In genomic region chr11:75786101-75786736, GRCh38 we compare ENCODE assay signal across 13 cellular contexts. TPM values are rescaled to one million over a fixed set of nuclear protein-coding genes. Genes with fewer than 3 reads are reported as not detected.
A peak's percentile ranks its signal among the peaks of the same experiment; 100 is the strongest.
DNase-seq lines count a peak whose midpoint lies in the region; ATAC-seq and TF ChIP-seq lines count a peak whose summit lies in the region.
"Had no signal": no experiment of that assay in that cellular context is flagged by ENCODE, and none has a peak within 500 bp of the region (broad histone marks: within the 10 kb centered on the region; RNA-seq: fewer than 3 reads in every experiment).

No MANE protein-coding gene starts in this region.

- no peaks in the 10 kb centered on the region for H3K4me1 ChIP-seq in colonic mucosa
- peaks cover 0 to 16% (median 7%) of the 10 kb centered on the region in 4 donors for H3K4me1 ChIP-seq in stomach

- H3K9me3 ChIP-seq in colonic mucosa (no peaks in the 10 kb centered on the region), stomach (no peaks in the 10 kb centered on the region)

- no peak for TF ChIP-seq EP300 in stomach (IDR thresholded peaks at IDR 0.05)

- no peaks in the 10 kb centered on the region for H3K36me3 ChIP-seq in colonic mucosa
- no peaks in the 10 kb centered on the region for H3K36me3 ChIP-seq in stomach
- no peaks in the 10 kb centered on the region for H3K36me3 ChIP-seq in H7 (replicated peaks; ENCODE audit: control insufficient read depth, insufficient read depth, low read length)

- 36 to 72% (median 50%) methylated on average over 7 to 8 of the region's 8 CpGs for WGBS in stomach, 5 donors

- H3K27ac ChIP-seq in colonic mucosa (no peak overlapping the region), stomach (no peak overlapping the region)
- H3K27ac ChIP-seq: C4-2B had no signal

- TF ChIP-seq CTCF in colonic mucosa (IDR thresholded peaks at IDR 0.05), result no peak
- TF ChIP-seq CTCF in stomach (IDR thresholded peaks at IDR 0.05), result no peak

- H3K9ac ChIP-seq in colonic mucosa (ENCODE audit: low read depth in 2 of 2, low read length in 2 of 2), result no peak overlapping the region

- intact Hi-C loops in colonic mucosa (cut with DNase I) (loop anchor here (10.0 kb wide), 1 partner anchor 51 kb away; no protein-coding TSS in a partner anchor), stomach (cut with DNase I; ENCODE audit: low total_unique reads) (no loop called here)

- H3K4me3 ChIP-seq in colonic mucosa (no peak overlapping the region), stomach (no peak overlapping the region), H7 (ENCODE audit: insufficient read depth, low read depth, low read length) (no peak overlapping the region)

- ATAC-seq in HG02763 (IDR thresholded peaks at IDR 0.05; ENCODE audit: unreplicated experiment), result peak; percentile 55

- TF ChIP-seq POLR2A in GM18951 (IDR thresholded peaks at IDR 0.05; ENCODE audit: extremely low read depth, insufficient read depth, insufficient read length), result peak; percentile 21
- no peak for TF ChIP-seq POLR2A in stomach (IDR thresholded peaks at IDR 0.05)

- H3K27me3 ChIP-seq in colonic mucosa, result no peaks in the 10 kb centered on the region
- no peaks in the 10 kb centered on the region for H3K27me3 ChIP-seq in stomach
- no peaks in the 10 kb centered on the region for H3K27me3 ChIP-seq in H7 (ENCODE audit: control insufficient read depth, insufficient read depth, low read length)

- DNase-seq in colonic mucosa (peak; percentile 79), stomach (peak; percentile 72), H7 (no peak), NCI-H2171 treated with DMSO at 0.1 percent for 48 hours (lab: John Stamatoyannopoulos, UW) (no peak)
- DNase-seq in stimulated activated CD4-positive, alpha-beta T cell treated with anti-CD3 and anti-CD28 coated beads, Interleukin-4, amount 100 ng/mL, for 4 hours, result no peak
- no peak for DNase-seq in activated CD8-positive, alpha-beta memory T cell treated with anti-CD3 and anti-CD28 coated beads, Interleukin-2, amount 50 U/mL, for 48 hours
- DNase-seq: activated CD4-positive, CD25-positive, alpha-beta regulatory T cell treated with anti-CD3 and anti-CD28 coated beads, Interleukin-2, amount 50 U/mL, for 72 hours; activated T-cell treated with anti-CD3 and anti-CD28 coated beads, Interleukin-2, amount 50 U/mL, for 24 hours; anterior cingulate cortex; dermis blood vessel endothelial cell had no signal

- in situ Hi-C loops in GM18951 (cut with MboI; ENCODE audit: low sequenced_read_pairs, unreplicated experiment), result no loop called here

RNA-seq across cellular contexts. Expression of gene DGAT2, which starts 17.6 kb away (rescaled TPM):
- total RNA-seq in colonic mucosa, result 1 to 10 TPM; 3.0 to 5.9 TPM
- total RNA-seq in stomach, result 10 to 100 TPM in 1 of 5 donors, 1 to 10 TPM in 1, under 1 TPM in 1, not detected in 2; 0.45 to 16.1 (median 5.5) TPM
- polyA plus RNA-seq in stomach, result 1 to 10 TPM; 1.7 to 5.0 (median 2.4) TPM
- total RNA-seq in H7 (2014; rRNA removed; shearing (Covaris generic)), result 1.1 and 1.3 TPM in 2 replicates

RNA-seq across cellular contexts. Expression of gene UVRAG, which starts 28.8 kb away (rescaled TPM):
- total RNA-seq in colonic mucosa (10 to 100 TPM; 12.8 to 13.7 TPM), stomach (10 to 100 TPM; 18.8 to 55.5 (median 33.0) TPM)
- 1 to 10 TPM; 4.7 to 8.9 (median 6.5) TPM for polyA plus RNA-seq in stomach
- 16.4 and 21.9 TPM in 2 replicates for total RNA-seq in H7 (2014; rRNA removed; shearing (Covaris generic))

Comparison
In these comparisons a context has a peak if more than half of its experiments do, and no peak if none do; other contexts are left out.
1. DNase-seq: peak in colonic mucosa (single experiment) and stomach (single experiment); none in stimulated activated CD4-positive, alpha-beta T cell treated with anti-CD3 and anti-CD28 coated beads, Interleukin-4, amount 100 ng/mL, for 4 hours (0 of 2), activated CD8-positive, alpha-beta memory T cell treated with anti-CD3 and anti-CD28 coated beads, Interleukin-2, amount 50 U/mL, for 48 hours (single experiment), H7 (single experiment) and NCI-H2171 treated with DMSO at 0.1 percent for 48 hours (single experiment).